ENCODE assay signal across 8 cellular contexts in the genomic region with DNA sequence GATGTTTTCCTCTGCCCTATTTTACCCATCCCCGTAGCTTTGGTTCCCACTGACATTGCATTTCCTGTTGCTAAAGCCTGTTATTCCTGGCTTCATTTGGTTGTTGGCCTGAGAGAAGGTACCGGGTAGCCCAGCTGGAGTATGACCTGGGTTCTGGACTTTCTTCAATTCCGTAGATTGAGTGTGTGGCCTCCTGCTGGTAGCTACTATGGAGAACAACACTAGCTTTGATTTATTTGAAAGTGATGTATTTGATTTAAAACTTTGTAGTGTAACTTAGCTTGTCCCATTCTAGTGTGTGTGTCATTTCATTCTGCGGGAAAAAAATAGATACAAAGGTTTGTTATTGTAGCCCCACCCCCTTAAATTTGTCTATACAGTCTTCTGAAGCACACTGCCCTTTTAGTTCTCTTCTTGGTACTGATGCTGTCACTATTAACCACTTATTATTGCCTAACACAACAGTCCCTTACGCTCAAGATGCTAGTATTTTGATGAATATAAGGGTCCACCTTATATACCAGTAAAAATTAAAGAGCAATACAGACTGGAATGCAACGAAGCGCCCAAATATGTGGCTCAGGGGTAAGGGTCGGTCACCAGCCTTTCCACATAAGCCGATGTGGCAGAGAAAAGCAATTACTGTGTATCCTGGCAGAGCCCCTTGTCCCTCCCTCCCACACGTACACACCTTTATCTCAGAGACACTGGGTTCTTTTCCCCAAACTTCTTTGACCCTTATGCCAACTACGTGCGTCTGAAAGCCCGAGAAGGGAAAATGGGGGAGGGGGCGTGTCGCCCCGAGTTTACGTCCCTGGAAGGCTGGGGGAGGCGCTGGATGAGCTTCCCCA. TPM values are rescaled to one million over a fixed set of nuclear protein-coding genes. Genes with fewer than 3 reads are reported as not detected.
A peak's percentile ranks its signal among the peaks of the same experiment; 100 is the strongest.
DNase-seq lines count a peak whose midpoint lies in the region; ATAC-seq and TF ChIP-seq lines count a peak whose summit lies in the region.

No MANE protein-coding gene starts in this region.

- peak overlapping the region; percentile 93 for H2AFZ ChIP-seq in DND-41 (ENCODE audit: low read depth, low read length)
- no peak overlapping the region for H2AFZ ChIP-seq in H9 (ENCODE audit: low read length)
- H2AFZ ChIP-seq in OCI-LY7 (ENCODE audit: low read length) = peak overlapping the region; percentile 85; the same call in 1 of the 2 replicates

- H3K27ac ChIP-seq in DND-41 (ENCODE audit: low read length) (peak overlapping the region; percentile 88), H9 (ENCODE audit: insufficient read length, low read depth, low read length) (no peak overlapping the region), OCI-LY7 (ENCODE audit: low read depth, low read length, poor library complexity, severe bottlenecking) (peak overlapping the region; percentile 28)

- H2BK20ac ChIP-seq in H9 (ENCODE audit: low read depth, low read length, poor library complexity, severe bottlenecking) = no peak overlapping the region

- H2AK5ac ChIP-seq in H9 (ENCODE audit: insufficient read length, low read length) = no peak overlapping the region

- H3K9me3 ChIP-seq in DND-41 (ENCODE audit: insufficient read depth, low read length, severe bottlenecking) = no peaks in the 10 kb centered on the region
- no peaks in the 10 kb centered on the region for H3K9me3 ChIP-seq in H9 (ENCODE audit: control insufficient read depth, low read depth, low read length)
- H3K9me3 ChIP-seq in OCI-LY7 (ENCODE audit: low read length) = no peaks in the 10 kb centered on the region

- H3K79me1 ChIP-seq in H9 (ENCODE audit: insufficient read depth, low read depth, low read length, poor library complexity, severe bottlenecking) = no peaks in the 10 kb centered on the region

- no peak overlapping the region for H3K56ac ChIP-seq in H9 (ENCODE audit: insufficient read length, low read depth, low read length)

- POLR2A ChIA-PET in OCI-LY7 (lab: Charles Lee) = interaction anchor here (0.5 to 1.2 kb wide), 5 partner anchors 21 to 292 kb away, joined by 3 to 5 read pairs (median 3); partner anchors contain the start of genes CTTNBP2NL and ST7L

- H3K27me3 ChIP-seq in DND-41 (ENCODE audit: insufficient read depth, low read length, poor library complexity) (no peaks in the 10 kb centered on the region), H9 (ENCODE audit: insufficient read depth, low read length) (peaks cover 6% of the 10 kb centered on the region; the same call in 1 of the 2 replicates)

- H3K79me2 ChIP-seq in DND-41 (ENCODE audit: insufficient read depth, low read length) (peaks cover 42% of the 10 kb centered on the region), H9 (ENCODE audit: insufficient read depth, low read length) (peaks cover 5% of the 10 kb centered on the region; the same call in 1 of the 2 replicates), OCI-LY7 (ENCODE audit: insufficient read depth, low read depth, low read length) (no peaks in the 10 kb centered on the region)

- H3K27me3 Mint-ChIP-seq in H9 (ENCODE audit: low read depth) = peaks cover 12% of the 10 kb centered on the region
- no peaks in the 10 kb centered on the region for H3K27me3 Mint-ChIP-seq in stimulated activated naive CD8-positive, alpha-beta T cell treated with anti-CD3 and anti-CD28 coated beads, Interleukin-15, amount 100 ng/mL, for 72 hours

- peak overlapping the region in 2 of 3 experiments; percentile 65 to 94; a peak in 4 of 7 replicates for H3K27ac Mint-ChIP-seq in H9
- peak overlapping the region; percentile 98 to 99 for H3K27ac Mint-ChIP-seq in stimulated activated naive CD8-positive, alpha-beta T cell treated with anti-CD3 and anti-CD28 coated beads, Interleukin-15, amount 100 ng/mL, for 72 hours

- WGBS in H9 (ENCODE audit: extremely low coverage, insufficient read length, low lambda C conversion rate) = no CpG with 5 or more reads among the region's 18 CpGs

- no peak overlapping the region for H4K91ac ChIP-seq in H9 (ENCODE audit: insufficient read length, low read depth, low read length)

- H2BK12ac ChIP-seq in H9 (ENCODE audit: insufficient read length, low read depth, low read length) = no peak overlapping the region

- H3K4me3 Mint-ChIP-seq in H9 = peak overlapping the region; percentile 90 to 95
- peak overlapping the region; percentile 97 to 99 for H3K4me3 Mint-ChIP-seq in stimulated activated naive CD8-positive, alpha-beta T cell treated with anti-CD3 and anti-CD28 coated beads, Interleukin-15, amount 100 ng/mL, for 72 hours

- no peak overlapping the region for H4K5ac ChIP-seq in H9 (ENCODE audit: insufficient read length, low read depth, low read length)

- peaks cover 14% of the 10 kb centered on the region for H3K23me2 ChIP-seq in H9 (ENCODE audit: insufficient read length, low read depth, low read length, poor library complexity, severe bottlenecking)

- no peak overlapping the region for H2BK15ac ChIP-seq in H9 (ENCODE audit: low read depth, low read length)

- H3K36me3 Mint-ChIP-seq in H9 (ENCODE audit: insufficient read depth in 1 of 3, low read depth in 3 of 3) = peaks cover 15 to 35% (median 28%) of the 10 kb centered on the region in 3 experiments; a peak in 5 of 7 replicates

- H3K9ac ChIP-seq in DND-41 (ENCODE audit: low read depth, low read length) (peak overlapping the region; percentile 86), H9 (ENCODE audit: extremely low read depth, insufficient read length, low read length) (peak overlapping the region; percentile 79)

- H3K9me2 ChIP-seq in OCI-LY7 (ENCODE audit: insufficient read depth, low read length) = no peaks in the 10 kb centered on the region

- no peak overlapping the region for H2BK120ac ChIP-seq in H9 (ENCODE audit: low read depth, low read length, poor library complexity, severe bottlenecking)

- H3K9me3 Mint-ChIP-seq in H9 = no peaks in the 10 kb centered on the region
- no peaks in the 10 kb centered on the region for H3K9me3 Mint-ChIP-seq in stimulated activated naive CD8-positive, alpha-beta T cell treated with anti-CD3 and anti-CD28 coated beads, Interleukin-15, amount 100 ng/mL, for 72 hours

- ATAC-seq in DND-41 (ENCODE audit: insufficient read depth, low read depth) = peak; percentile 19; the same call in 2 of the 3 replicates
- ATAC-seq in left colon = peak; percentile 50
- ATAC-seq in stimulated activated naive CD8-positive, alpha-beta T cell treated with anti-CD3 and anti-CD28 coated beads, Interleukin-15, amount 100 ng/mL, for 72 hours = peak; percentile 3
- no peak for ATAC-seq in HG02588 (IDR thresholded peaks at IDR 0.05; ENCODE audit: unreplicated experiment)
- no peak for ATAC-seq in GM21786 (IDR thresholded peaks at IDR 0.05; ENCODE audit: unreplicated experiment)

- peak overlapping the region; percentile 58 to 68 for H3K4me3 ChIP-seq in DND-41 (ENCODE audit: low read depth in 1 of 2, low read length in 2 of 2)
- peak overlapping the region; percentile 82 for H3K4me3 ChIP-seq in OCI-LY7 (ENCODE audit: low read depth, low read length, poor library complexity, severe bottlenecking)

- intact Hi-C loops in OCI-LY7 (cut with micrococcal nuclease; ENCODE audit: unreplicated experiment) (loop anchor here (2.0 to 10.0 kb wide), 3 partner anchors 27 to 279 kb away; partner anchors contain the start of genes CAPZA1, CTTNBP2NL and ST7L), left colon (cut with DNase I, micrococcal nuclease) (loop anchor here in 1 of 2 donors (10.0 kb wide), 1 partner anchor 49 kb away; no protein-coding TSS in a partner anchor)

- H3K36me3 ChIP-seq in DND-41 (ENCODE audit: insufficient read depth, low read length) (peaks cover 50% of the 10 kb centered on the region), OCI-LY7 (ENCODE audit: insufficient read depth, low read length) (peaks cover 36% of the 10 kb centered on the region)

- no peak overlapping the region for H3K18ac ChIP-seq in H9 (ENCODE audit: insufficient read length, low read depth, low read length)

- no TSS peak for BruUV-seq in OCI-LY7 (replicated peaks; lab: Mats Ljungman, UMichigan)

- no peak overlapping the region for H3T11ph ChIP-seq in H9 (ENCODE audit: low read length)

- no peak overlapping the region for H2BK5ac ChIP-seq in H9 (ENCODE audit: insufficient read length, low read length)

- H3K4me1 Mint-ChIP-seq in H9 = peaks cover 49 to 55% of the 10 kb centered on the region in 2 experiments
- H3K4me1 Mint-ChIP-seq in stimulated activated naive CD8-positive, alpha-beta T cell treated with anti-CD3 and anti-CD28 coated beads, Interleukin-15, amount 100 ng/mL, for 72 hours = peaks cover 59% of the 10 kb centered on the region

- H3K4me1 ChIP-seq in DND-41 (ENCODE audit: insufficient read depth, low read length) (peaks cover 34% of the 10 kb centered on the region), H9 (ENCODE audit: insufficient read depth, low read length) (peaks cover 6% of the 10 kb centered on the region), OCI-LY7 (ENCODE audit: insufficient read depth, low read length, poor library complexity, severe bottlenecking) (peaks cover 32% of the 10 kb centered on the region)

- H3K14ac ChIP-seq in H9 (ENCODE audit: insufficient read depth, low read length) = peak overlapping the region; percentile 95; the same call in 1 of the 2 replicates

- H3K4ac ChIP-seq in H9 (ENCODE audit: low read depth, low read length) = no peak overlapping the region

- H3K4me2 ChIP-seq in DND-41 (ENCODE audit: insufficient read depth, low read length) (peak overlapping the region; percentile 95), H9 (ENCODE audit: insufficient read depth, insufficient read length, low read length) (peak overlapping the region; percentile 86), OCI-LY7 (ENCODE audit: low read length) (peak overlapping the region; percentile 98)

- DNase-seq in DND-41 (no peak), H9 (no peak), OCI-LY7 (ENCODE audit: low spot score) (peak; percentile 52), cerebellar cortex (ENCODE audit: low spot score) (peak; percentile 37), left colon (no peak)
- no peak for DNase-seq in stimulated activated naive CD8-positive, alpha-beta T cell treated with anti-CD3 and anti-CD28 coated beads, Interleukin-15, amount 100 ng/mL, for 72 hours

- H3K23ac ChIP-seq in H9 (ENCODE audit: insufficient read length, low read depth, low read length) = no peak overlapping the region

- peak; percentile 46 for TF ChIP-seq CTCF in DND-41 (IDR thresholded peaks at IDR 0.05; ENCODE audit: borderline replicate concordance, extremely low read depth, low read length, poor library complexity, severe bottlenecking)
- TF ChIP-seq CTCF in H9 (conservative IDR thresholded peaks at IDR 0.05) = peak; percentile 49; the same call in 2 of the 3 replicates
- TF ChIP-seq CTCF in OCI-LY7 (conservative IDR thresholded peaks at IDR 0.05; ENCODE audit: low read length) = peak; percentile 80

- CTCF ChIA-PET in OCI-LY7 (lab: Charles Lee; ENCODE audit: unreplicated experiment) = interaction anchor here (0.6 to 2.6 kb wide), 3 partner anchors 30 to 34 kb away, joined by 3 to 5 read pairs (median 5); no protein-coding TSS in a partner anchor

- H4K8ac ChIP-seq in H9 (replicated peaks; ENCODE audit: insufficient read length, low read depth, low read length) = no peak overlapping the region

- H4K20me1 ChIP-seq in DND-41 (ENCODE audit: insufficient read depth, low read length) (no peaks in the 10 kb centered on the region), H9 (ENCODE audit: control insufficient read depth, insufficient read depth, insufficient read length) (no peaks in the 10 kb centered on the region), OCI-LY7 (ENCODE audit: insufficient read depth, low read length) (no peaks in the 10 kb centered on the region)

RNA-seq across cellular contexts. Expression of gene MOV10, which starts 0.6 kb away (rescaled TPM):
- total RNA-seq in H9 (2021) = 77.8 and 80.4 TPM in 2 replicates
- total RNA-seq in OCI-LY7 (2014; rRNA removed; shearing (Covaris generic)) = 24.4 and 28.2 TPM in 2 replicates
- total RNA-seq in OCI-LY7 (2022) = 30.4 and 32.4 TPM in 2 replicates
- 10 to 100 TPM; 63.6 to 88.0 TPM for total RNA-seq in left colon

RNA-seq across cellular contexts. Expression of gene RHOC, which starts 33.1 kb away (rescaled TPM):
- total RNA-seq in H9 (2021) = 68.9 and 78.2 TPM in 2 replicates
- 23.1 and 34.9 TPM in 2 replicates for total RNA-seq in OCI-LY7 (2014; rRNA removed; shearing (Covaris generic))
- total RNA-seq in OCI-LY7 (2022) = 43.3 and 46.2 TPM in 2 replicates
- 100 to 1,000 TPM; 466 to 701 TPM for total RNA-seq in left colon

RNA-seq across cellular contexts. Expression of gene PPM1J, which starts 41.3 kb away (rescaled TPM):
- total RNA-seq in H9 (2021) (12.7 and 13.2 TPM in 2 replicates), OCI-LY7 (2022) (3.7 and 4.2 TPM in 2 replicates), left colon (1 to 10 TPM; 1.1 to 1.2 TPM)
- 1.4 and 1.5 TPM in 2 replicates for total RNA-seq in OCI-LY7 (2014; rRNA removed; shearing (Covaris generic))

RNA-seq across cellular contexts. Expression of gene CAPZA1, which starts 54.2 kb away (rescaled TPM):
- total RNA-seq in H9 (2021) (108 and 114 TPM in 2 replicates), OCI-LY7 (2022) (234 and 246 TPM in 2 replicates), left colon (100 to 1,000 TPM; 161 to 162 TPM)
- total RNA-seq in OCI-LY7 (2014; rRNA removed; shearing (Covaris generic)) = 234 and 274 TPM in 2 replicates

RNA-seq across cellular contexts. Expression of gene ST7L, which starts 54.9 kb away (rescaled TPM):
- total RNA-seq in H9 (2021) (15.4 and 16.0 TPM in 2 replicates), OCI-LY7 (2022) (22.8 and 25.8 TPM in 2 replicates), left colon (10 to 100 TPM; 15.5 to 16.1 TPM)
- total RNA-seq in OCI-LY7 (2014; rRNA removed; shearing (Covaris generic)) = 17.3 and 20.2 TPM in 2 replicates

Comparison
In these comparisons a context has a peak if more than half of its experiments do, and no peak if none do; other contexts are left out.
1. ATAC-seq: peak in DND-41 (single experiment), left colon (single experiment) and stimulated activated naive CD8-positive, alpha-beta T cell treated with anti-CD3 and anti-CD28 coated beads, Interleukin-15, amount 100 ng/mL, for 72 hours (single experiment); none in HG02588 (single experiment) and GM21786 (single experiment).
2. DNase-seq: peak in OCI-LY7 (single experiment) and cerebellar cortex (single experiment); none in DND-41 (single experiment), H9 (single experiment), left colon (0 of 2) and stimulated activated naive CD8-positive, alpha-beta T cell treated with anti-CD3 and anti-CD28 coated beads, Interleukin-15, amount 100 ng/mL, for 72 hours (0 of 2).
3. Peak in every context shown above with its lines, with median percentiles within 50 percentile points of each other: H3K4me2 ChIP-seq and CTCF ChIP-seq.